Comparison of ENCODE assay signal across 22 cellular contexts in genomic region chr5:14054965-14055963, GRCh38.
DNase-seq lines count a peak whose midpoint lies in the region; ATAC-seq and TF ChIP-seq lines count a peak whose summit lies in the region.
"Had no signal": no experiment of that assay in that cellular context is flagged by ENCODE, and none has a peak within 500 bp of the region (broad histone marks: within the 10 kb centered on the region; RNA-seq: fewer than 3 reads in every experiment).

No MANE protein-coding gene starts in this region.

- H3K27ac Mint-ChIP-seq in activated CD4-positive, alpha-beta T cell treated with anti-CD3 and anti-CD28 coated beads, Interleukin-2, amount 10 ng/mL, durations not matched to agents 7 days and 5 days = no peak overlapping the region
- H3K27ac Mint-ChIP-seq: activated T-helper 17 cell treated with anti-CD3 and anti-CD28 coated beads, Interleukin-2, amount 50 U/mL, for 72 hours; IgD-negative memory B cell; stimulated activated memory B cell treated with anti-CD40 and anti-IgM and Interleukin-4, amounts not matched to agents 10 μg/mL and 1 μg/mL and 100 μg/mL, for 72 hours had no signal

- peak overlapping the region; percentile 65 for H2AFZ ChIP-seq in smooth muscle cell (ENCODE audit: low read depth)
- H2AFZ ChIP-seq: PC-9 had no signal

- H3K36me3 Mint-ChIP-seq in activated CD4-positive, alpha-beta T cell treated with anti-CD3 and anti-CD28 coated beads, Interleukin-2, amount 10 ng/mL, durations not matched to agents 7 days and 5 days (ENCODE audit: low read depth) = no peaks in the 10 kb centered on the region
- H3K36me3 Mint-ChIP-seq: IgD-negative memory B cell; stimulated activated memory B cell treated with anti-CD40 and anti-IgM and Interleukin-4, amounts not matched to agents 10 μg/mL and 1 μg/mL and 100 μg/mL, for 72 hours had no signal

- no peaks in the 10 kb centered on the region for H3K27me3 ChIP-seq in smooth muscle cell (ENCODE audit: low read depth)
- H3K27me3 ChIP-seq: BLaER1, esophagus muscularis mucosa, tibial artery had no signal

- H3K4me3 ChIP-seq in smooth muscle cell = no peak overlapping the region
- H3K4me3 ChIP-seq: BLaER1, esophagus muscularis mucosa, PC-9, tibial artery had no signal

- CTCF ChIA-PET in activated CD4-positive, alpha-beta T cell treated with anti-CD3 and anti-CD28 coated beads, Interleukin-2, amount 10 ng/mL, durations not matched to agents 7 days and 5 days (lab: Charles Lee) = no interaction called here

- no peak overlapping the region for H3K4me2 ChIP-seq in smooth muscle cell
- H3K4me2 ChIP-seq: BLaER1, PC-9 had no signal

- no peaks in the 10 kb centered on the region for H3F3A ChIP-seq in smooth muscle cell (ENCODE audit: low read depth)

- ATAC-seq in SK-N-SH treated with all-trans-retinoic acid at 6 μM for 48 hours = peak; percentile 88
- ATAC-seq: activated T-helper 17 cell treated with anti-CD3 and anti-CD28 coated beads, Interleukin-2, amount 50 U/mL, for 72 hours; left ventricle myocardium superior; stimulated activated memory B cell treated with anti-CD40 and anti-IgM and Interleukin-4, amounts not matched to agents 10 μg/mL and 1 μg/mL and 100 μg/mL, for 72 hours had no signal

- DNase-seq in HCEC 1CT = peak; percentile 56
- peak; percentile 41 for DNase-seq in fibroblast of gingiva (ENCODE audit: low read depth)
- DNase-seq in smooth muscle cell (lab: John Stamatoyannopoulos, UW; ENCODE audit: unreplicated experiment) = no peak
- no peak for DNase-seq in stimulated activated CD4-positive, alpha-beta T cell treated with anti-CD3 and anti-CD28 coated beads, Interleukin-1b, Interleukin-23, amount 100 ng/mL, for 48 hours
- DNase-seq in activated CD4-positive, alpha-beta T cell treated with anti-CD3 and anti-CD28 coated beads, Interleukin-2, amount 10 ng/mL, durations not matched to agents 7 days and 5 days = no peak
- no peak for DNase-seq in NCI-H524 treated with DMSO at 0.1 percent for 48 hours (lab: John Stamatoyannopoulos, UW)
- DNase-seq: activated CD4-positive, alpha-beta T cell treated with anti-CD3 and anti-CD28 coated beads for 1 hour; H7; left ventricle myocardium superior; NCI-H1694 treated with DMSO at 0.1 percent for 48 hours; NCI-H2227 treated with DMSO at 0.1 percent for 48 hours; NCI-H82; PC-9; retina; T1000; tibial artery had no signal

- no peaks in the 10 kb centered on the region for H3K79me2 ChIP-seq in smooth muscle cell (ENCODE audit: low read depth)

- H4K20me1 ChIP-seq in smooth muscle cell (ENCODE audit: low read depth) = no peaks in the 10 kb centered on the region
- H4K20me1 ChIP-seq: BLaER1 had no signal

- no peaks in the 10 kb centered on the region for H3K9me3 ChIP-seq in smooth muscle cell (replicated peaks; ENCODE audit: low read depth)
- H3K9me3 ChIP-seq: BLaER1, esophagus muscularis mucosa, tibial artery had no signal

- no peak overlapping the region for H3K9ac ChIP-seq in smooth muscle cell (ENCODE audit: low read depth)
- H3K9ac ChIP-seq: BLaER1 had no signal

- H3K9me3 Mint-ChIP-seq in activated CD4-positive, alpha-beta T cell treated with anti-CD3 and anti-CD28 coated beads, Interleukin-2, amount 10 ng/mL, durations not matched to agents 7 days and 5 days = no peaks in the 10 kb centered on the region
- H3K9me3 Mint-ChIP-seq: activated T-helper 17 cell treated with anti-CD3 and anti-CD28 coated beads, Interleukin-2, amount 50 U/mL, for 72 hours; stimulated activated memory B cell treated with anti-CD40 and anti-IgM and Interleukin-4, amounts not matched to agents 10 μg/mL and 1 μg/mL and 100 μg/mL, for 72 hours had no signal

- H3K4me1 Mint-ChIP-seq in activated CD4-positive, alpha-beta T cell treated with anti-CD3 and anti-CD28 coated beads, Interleukin-2, amount 10 ng/mL, durations not matched to agents 7 days and 5 days = no peaks in the 10 kb centered on the region
- H3K4me1 Mint-ChIP-seq: activated T-helper 17 cell treated with anti-CD3 and anti-CD28 coated beads, Interleukin-2, amount 50 U/mL, for 72 hours; IgD-negative memory B cell; stimulated activated memory B cell treated with anti-CD40 and anti-IgM and Interleukin-4, amounts not matched to agents 10 μg/mL and 1 μg/mL and 100 μg/mL, for 72 hours had no signal

- no peaks in the 10 kb centered on the region for H3K27me3 Mint-ChIP-seq in activated CD4-positive, alpha-beta T cell treated with anti-CD3 and anti-CD28 coated beads, Interleukin-2, amount 10 ng/mL, durations not matched to agents 7 days and 5 days

- no peak for TF ChIP-seq CTCF in smooth muscle cell (IDR thresholded peaks at IDR 0.05; ENCODE audit: borderline replicate concordance, insufficient read depth, poor library complexity, severe bottlenecking)

- POLR2A ChIA-PET in activated CD4-positive, alpha-beta T cell treated with anti-CD3 and anti-CD28 coated beads, Interleukin-2, amount 10 ng/mL, durations not matched to agents 7 days and 5 days (lab: Charles Lee) = no interaction called here

- H3K4me3 Mint-ChIP-seq in activated CD4-positive, alpha-beta T cell treated with anti-CD3 and anti-CD28 coated beads, Interleukin-2, amount 10 ng/mL, durations not matched to agents 7 days and 5 days = no peak overlapping the region
- H3K4me3 Mint-ChIP-seq: activated T-helper 17 cell treated with anti-CD3 and anti-CD28 coated beads, Interleukin-2, amount 50 U/mL, for 72 hours; IgD-negative memory B cell; stimulated activated memory B cell treated with anti-CD40 and anti-IgM and Interleukin-4, amounts not matched to agents 10 μg/mL and 1 μg/mL and 100 μg/mL, for 72 hours had no signal

- WGBS in smooth muscle cell (ENCODE audit: low lambda C conversion rate) = 67% methylated on average over 9 of the region's 9 CpGs

- no peaks in the 10 kb centered on the region for H3K4me1 ChIP-seq in smooth muscle cell (ENCODE audit: low read depth)
- H3K4me1 ChIP-seq: BLaER1, tibial artery had no signal

- H3K36me3 ChIP-seq in smooth muscle cell (ENCODE audit: low read depth) = no peaks in the 10 kb centered on the region
- H3K36me3 ChIP-seq: BLaER1, esophagus muscularis mucosa, tibial artery had no signal

- peak overlapping the region; percentile 36 for H3K27ac ChIP-seq in smooth muscle cell (ENCODE audit: low read depth)
- H3K27ac ChIP-seq: BLaER1, esophagus muscularis mucosa, PC-9, tibial artery had no signal

TF ChIP-seq in SK-N-SH treated with all-trans-retinoic acid at 6 μM for 48 hours, 23 proteins besides CTCF, POLR2A, EP300 and RAD21:
- TF ChIP-seq ZC3H10 (CRISPR knock-in tag; IDR thresholded peaks at IDR 0.05) (no peak), ARNTL (CRISPR knock-in tag; IDR thresholded peaks at IDR 0.05; ENCODE audit: borderline replicate concordance, low read depth) (no peak), RARB (CRISPR knock-in tag; IDR thresholded peaks at IDR 0.05) (no peak), CSDC2 (CRISPR knock-in tag; IDR thresholded peaks at IDR 0.05) (no peak), POU6F1 (CRISPR knock-in tag; IDR thresholded peaks at IDR 0.05; ENCODE audit: borderline replicate concordance, low read depth) (no peak), SNAI2 (CRISPR knock-in tag; IDR thresholded peaks at IDR 0.05) (no peak), OSR1 (CRISPR knock-in tag; IDR thresholded peaks at IDR 0.05) (no peak), ZFP30 (CRISPR knock-in tag; IDR thresholded peaks at IDR 0.05) (no peak), TOX (CRISPR knock-in tag; IDR thresholded peaks at IDR 0.05; ENCODE audit: borderline replicate concordance) (no peak), TSHZ2 (CRISPR knock-in tag; IDR thresholded peaks at IDR 0.05) (no peak)

Comparison
In these comparisons a context has a peak if more than half of its experiments do, and no peak if none do; other contexts are left out.
1. DNase-seq: peak in HCEC 1CT (single experiment) and fibroblast of gingiva (single experiment); none in smooth muscle cell (single experiment), stimulated activated CD4-positive, alpha-beta T cell treated with anti-CD3 and anti-CD28 coated beads, Interleukin-1b, Interleukin-23, amount 100 ng/mL, for 48 hours (single experiment), activated CD4-positive, alpha-beta T cell treated with anti-CD3 and anti-CD28 coated beads, Interleukin-2, amount 10 ng/mL, durations not matched to agents 7 days and 5 days (single experiment) and NCI-H524 treated with DMSO at 0.1 percent for 48 hours (single experiment).